8 cellular contexts compared by ENCODE assay signal in the genomic region with DNA sequence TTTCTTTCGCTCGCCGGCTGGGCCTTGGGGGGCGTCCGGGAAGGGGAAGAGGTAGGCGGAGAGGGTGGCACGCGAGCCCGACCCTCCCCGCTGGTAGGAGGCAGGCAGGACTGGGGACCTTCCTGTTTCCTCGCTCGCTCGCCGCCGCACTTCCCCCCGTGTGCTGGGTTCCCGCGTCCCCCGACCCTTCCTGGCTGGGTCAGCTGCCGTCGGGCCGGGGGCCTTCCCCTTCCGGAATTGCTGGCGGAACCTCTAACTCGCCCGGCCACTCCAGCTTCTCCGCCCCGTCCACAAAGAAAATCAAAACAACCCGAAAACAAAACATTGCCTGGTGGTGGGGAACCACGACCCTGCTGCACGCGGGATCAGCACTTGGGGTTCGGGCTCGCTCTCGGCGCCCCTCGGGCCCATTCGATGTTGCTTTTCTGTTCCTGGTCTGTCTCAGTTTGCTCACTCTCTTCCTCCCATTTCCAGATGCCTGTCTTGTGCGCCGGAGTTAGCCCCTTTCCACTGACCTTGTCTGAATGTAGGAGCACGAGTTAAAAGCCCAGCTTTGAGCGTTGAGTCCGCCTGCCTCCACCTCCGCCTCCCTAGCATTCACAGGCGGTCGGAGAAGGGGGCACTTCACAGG. TPM values are rescaled to one million over a fixed set of nuclear protein-coding genes. Genes with fewer than 3 reads are reported as not detected.
DNase-seq lines count a peak whose midpoint lies in the region; ATAC-seq and TF ChIP-seq lines count a peak whose summit lies in the region.

No MANE protein-coding gene starts in this region.

- H3K4me3 Mint-ChIP-seq in Calu3 (ENCODE audit: low read depth, unreplicated experiment): peak overlapping the region; percentile 92

- peak; percentile 58 for DNase-seq in Calu3
- peak; percentile 24 for DNase-seq in RPMI7951 (ENCODE audit: low read depth)
- peak; percentile 35 for DNase-seq in cerebellum (ENCODE audit: low spot score)
- no peak for DNase-seq in kidney epithelial cell (ENCODE audit: low read depth)
- DNase-seq in stimulated activated CD4-positive, alpha-beta T cell treated with anti-CD3 and anti-CD28 coated beads, Interleukin-12 subunit alpha, Interleukin-12 subunit beta, amount 100 ng/mL, for 24 hours (ENCODE audit: low read depth in 2 of 2): peak; percentile 5 to 24
- DNase-seq in NCI-H1930 (lab: John Stamatoyannopoulos, UW): no peak

- ATAC-seq in GM19328 (IDR thresholded peaks at IDR 0.05; ENCODE audit: unreplicated experiment) (peak; percentile 31), HG03432 (IDR thresholded peaks at IDR 0.05; ENCODE audit: unreplicated experiment) (peak; percentile 45)

- intact Hi-C loops in Calu3 (cut with micrococcal nuclease; ENCODE audit: unreplicated experiment): no loop called here

- H3K9me3 Mint-ChIP-seq in Calu3 (ENCODE audit: low read depth, unreplicated experiment): no peaks in the 10 kb centered on the region

- peak overlapping the region; percentile 84 for H3K4me3 ChIP-seq in kidney epithelial cell (ENCODE audit: low read depth, low read length)

- no TSS peak for BruUV-seq in Calu3 (replicated peaks; lab: Mats Ljungman, UMichigan)

- TF ChIP-seq CTCF in Calu3 (IDR thresholded peaks at IDR 0.05; ENCODE audit: unreplicated experiment) (no peak), kidney epithelial cell (IDR thresholded peaks at IDR 0.05; ENCODE audit: insufficient read depth, low read length, poor library complexity, severe bottlenecking) (no peak)

- peaks cover 23% of the 10 kb centered on the region for H3K4me1 Mint-ChIP-seq in Calu3 (ENCODE audit: low read depth, unreplicated experiment)

- no peaks in the 10 kb centered on the region for H3K36me3 ChIP-seq in kidney epithelial cell (ENCODE audit: control insufficient read depth, insufficient read depth, low read length)

- peaks cover 34% of the 10 kb centered on the region for H3K36me3 Mint-ChIP-seq in Calu3 (ENCODE audit: insufficient read depth, unreplicated experiment)

- no peaks in the 10 kb centered on the region for H3K27me3 ChIP-seq in kidney epithelial cell (ENCODE audit: control insufficient read depth, insufficient read depth, low read length)

- peak overlapping the region; percentile 95 for H3K27ac Mint-ChIP-seq in Calu3 (ENCODE audit: unreplicated experiment)

- H3K27me3 Mint-ChIP-seq in Calu3 (ENCODE audit: unreplicated experiment): no peaks in the 10 kb centered on the region

- CTCF ChIA-PET in Calu3 (lab: Charles Lee): interaction anchor here (0.7 kb wide), 1 partner anchor 331 kb away, joined by 4 read pairs; no protein-coding TSS in a partner anchor

RNA-seq across cellular contexts. Expression of a gene that starts 0.6 kb away (rescaled TPM):
- 198 and 205 TPM in 2 replicates for total RNA-seq in Calu3 (2022)
- 60.3 and 75.5 TPM in 2 replicates for total RNA-seq in RPMI7951 (2014; rRNA removed; shearing (Covaris generic))
- total RNA-seq in cerebellum: 266 TPM
- total RNA-seq in kidney epithelial cell: 100 and 102 TPM in 2 replicates

Comparison
In these comparisons a context has a peak if more than half of its experiments do, and no peak if none do; other contexts are left out.
1. DNase-seq: peak in Calu3 (single experiment), RPMI7951 (single experiment), cerebellum (single experiment) and stimulated activated CD4-positive, alpha-beta T cell treated with anti-CD3 and anti-CD28 coated beads, Interleukin-12 subunit alpha, Interleukin-12 subunit beta, amount 100 ng/mL, for 24 hours (2 of 2); none in kidney epithelial cell (single experiment) and NCI-H1930 (0 of 2).